ENCODE assay signal across 19 cellular contexts in the genomic region with DNA sequence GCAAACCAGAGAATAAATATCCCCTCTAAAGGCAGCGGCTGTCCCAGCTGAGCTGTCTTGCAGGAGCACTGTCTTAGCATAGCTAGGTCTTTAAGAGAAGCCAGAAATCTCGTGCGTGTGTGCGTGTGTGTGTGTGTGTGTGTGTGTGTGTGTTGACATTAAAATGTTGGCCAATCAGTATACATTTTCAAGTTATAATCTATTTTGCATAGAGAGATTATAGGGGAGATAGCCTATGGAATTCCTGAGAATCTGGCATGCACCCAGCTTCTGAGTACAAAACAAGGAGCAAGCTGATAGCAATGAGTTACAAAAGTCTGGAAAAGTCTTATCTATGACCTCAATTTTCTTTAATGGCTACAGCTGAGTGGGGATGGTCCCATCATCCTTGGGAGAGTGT. TPM values are rescaled to one million over a fixed set of nuclear protein-coding genes. Genes with fewer than 3 reads are reported as not detected.
DNase-seq lines count a peak whose midpoint lies in the region; ATAC-seq, FAIRE-seq and TF ChIP-seq lines count a peak whose summit lies in the region.
"Had no signal": no experiment of that assay in that cellular context is flagged by ENCODE, and none has a peak within 500 bp of the region (broad histone marks: within the 10 kb centered on the region; RNA-seq: fewer than 3 reads in every experiment).

No MANE protein-coding gene starts in this region.

- peaks cover 3 to 6% (median 5%) of the 10 kb centered on the region in 4 donors for H3K4me1 Mint-ChIP-seq in naive thymus-derived CD8-positive, alpha-beta T cell

- no peak overlapping the region for H3K4me3 ChIP-seq in PC-3 (ENCODE audit: low read length)
- no peak overlapping the region for H3K4me3 ChIP-seq in K562

- H3K4me1 ChIP-seq in PC-3 (ENCODE audit: insufficient read depth, low read length): peaks cover 5% of the 10 kb centered on the region
- peaks cover 0 to 3% of the 10 kb centered on the region in 2 experiments; a peak in 1 of 5 replicates for H3K4me1 ChIP-seq in K562 (replicated peaks in 1 of 2; ENCODE audit: control insufficient read depth in 2 of 2, insufficient read depth in 2 of 2, low read length in 2 of 2)

- BruUV-seq in PC-3 (replicated peaks; lab: Mats Ljungman, UMichigan) (TSS peak; percentile 7), K562 (replicated peaks; lab: Mats Ljungman, UMichigan) (no TSS peak)

- in situ Hi-C loops in K562 (cut with MboI): no loop called here

- no peaks in the 10 kb centered on the region for H3K27me3 Mint-ChIP-seq in naive thymus-derived CD8-positive, alpha-beta T cell
- H3K27me3 Mint-ChIP-seq: IgD-negative memory B cell had no signal

- TF ChIP-seq POLR2A in K562 (conservative IDR thresholded peaks at IDR 0.05) (no peak), GM12891 (IDR thresholded peaks at IDR 0.05; ENCODE audit: low read depth, low read length) (no peak)

- H4K20me1 ChIP-seq in PC-3 (ENCODE audit: low read length) (no peaks in the 10 kb centered on the region), K562 (replicated peaks; ENCODE audit: control insufficient read depth, insufficient read depth, low read length) (no peaks in the 10 kb centered on the region)

- H3K4me2 ChIP-seq in PC-3 (ENCODE audit: low read length): no peak overlapping the region
- H3K4me2 ChIP-seq in K562 (ENCODE audit: insufficient read depth, low read length): no peak overlapping the region

- H3K9me3 ChIP-seq in PC-3 (ENCODE audit: low read length) (no peaks in the 10 kb centered on the region), K562 (replicated peaks; ENCODE audit: control insufficient read depth, insufficient read depth, low read depth, low read length) (no peaks in the 10 kb centered on the region)

- peaks cover 8% of the 10 kb centered on the region for H3K79me2 ChIP-seq in PC-3 (ENCODE audit: low read length)
- no peaks in the 10 kb centered on the region for H3K79me2 ChIP-seq in K562 (ENCODE audit: control insufficient read depth, insufficient read depth, low read length)

- CTCF ChIA-PET in PC-3 (lab: Charles Lee) (interaction anchor here (2.2 to 4.0 kb wide), 3 partner anchors 51 to 185 kb away, joined by 20 to 151 read pairs (median 25); no protein-coding TSS in a partner anchor), K562 (lab: Yijun Ruan, JAX; ENCODE audit: low intra/inter-chr PET ratio) (interaction anchor here (1.2 kb wide), 1 partner anchor 188 kb away, joined by 3 read pairs; no protein-coding TSS in a partner anchor)

- H3K36me3 Mint-ChIP-seq in naive thymus-derived CD8-positive, alpha-beta T cell: peaks cover 8 to 47% (median 19%) of the 10 kb centered on the region in 3 donors

- POLR2A ChIA-PET in PC-3 (lab: Charles Lee; ENCODE audit: unreplicated experiment) (no interaction called here), K562 (lab: Yijun Ruan, JAX) (interaction anchor here (0.6 to 3.2 kb wide), 4 partner anchors 10 to 734 kb away, joined by 3 to 11 read pairs (median 4); a partner anchor contains a TSS)
- POLR2A ChIA-PET in naive thymus-derived CD8-positive, alpha-beta T cell (lab: Charles Lee): no interaction called here

- peak overlapping the region in 3 of 10 donors; percentile 5 to 35 (median 34) for H3K27ac Mint-ChIP-seq in naive thymus-derived CD8-positive, alpha-beta T cell

- H3F3A ChIP-seq in PC-3 (ENCODE audit: low read length, unreplicated experiment): no peaks in the 10 kb centered on the region

- no peak overlapping the region for H3K9ac ChIP-seq in PC-3 (ENCODE audit: low read length)
- H3K9ac ChIP-seq in K562 (ENCODE audit: insufficient read depth in 1 of 2, low read depth in 2 of 2, low read length in 2 of 2): no peak overlapping the region

- H3K36me3 ChIP-seq in PC-3 (ENCODE audit: low read depth, low read length) (peaks cover 38% of the 10 kb centered on the region), K562 (ENCODE audit: control insufficient read depth, insufficient read depth, low read length) (peaks cover 39% of the 10 kb centered on the region)

- FAIRE-seq in K562 (lab: Jason Lieb, UNC): no peak
- FAIRE-seq in GM12891 (lab: Jason Lieb, UNC): no peak
- FAIRE-seq: D721Med, H54, RCC 7860 had no signal

- H3K9me3 Mint-ChIP-seq in naive thymus-derived CD8-positive, alpha-beta T cell: no peaks in the 10 kb centered on the region
- H3K9me3 Mint-ChIP-seq: IgD-negative memory B cell had no signal

- no peak overlapping the region for H3K27ac ChIP-seq in PC-3 (ENCODE audit: low read length)
- H3K27ac ChIP-seq in K562 (ENCODE audit: extremely low read depth, low read depth, low read length): no peak overlapping the region
- H3K27ac ChIP-seq: C4-2B had no signal

- H2AFZ ChIP-seq in PC-3 (ENCODE audit: low read length) (no peak overlapping the region), K562 (ENCODE audit: low read depth, low read length) (no peak overlapping the region)

- no peaks in the 10 kb centered on the region for H3K9me2 ChIP-seq in PC-3 (replicated peaks; ENCODE audit: low read length)

- TF ChIP-seq EP300 in K562 (IDR thresholded peaks at IDR 0.05; ENCODE audit: low read length): no peak

- TF ChIP-seq CTCF in PC-3 (conservative IDR thresholded peaks at IDR 0.05; ENCODE audit: low read depth, low read length): no peak
- no peak for TF ChIP-seq CTCF in K562 (IDR thresholded peaks at IDR 0.05 in 2 of 3, conservative IDR thresholded peaks at IDR 0.05 in 1 of 3; ENCODE audit: insufficient read depth in 2 of 3, low read depth in 1 of 3, low read length in 3 of 3)

- no peak overlapping the region for H3K4me3 Mint-ChIP-seq in naive thymus-derived CD8-positive, alpha-beta T cell
- H3K4me3 Mint-ChIP-seq: IgD-negative memory B cell had no signal

- intact Hi-C loops in PC-3 (cut with micrococcal nuclease): no loop called here
- intact Hi-C loops in K562 (cut with micrococcal nuclease): no loop called here
- intact Hi-C loops in sciatic nerve (cut with DNase I): no loop called here

- no peaks in the 10 kb centered on the region for H3K9me1 ChIP-seq in K562 (ENCODE audit: control insufficient read depth, insufficient read depth, low read length)

- ATAC-seq in PC-3 (no peak), K562 (no peak), sciatic nerve (peak; percentile 18), HG03457 (IDR thresholded peaks at IDR 0.05; ENCODE audit: unreplicated experiment) (no peak)
- no peak for ATAC-seq in naive thymus-derived CD8-positive, alpha-beta T cell
- ATAC-seq: Right ventricle myocardium inferior had no signal

- DNase-seq in PC-3 (no peak), K562 (ENCODE audit: extremely low read depth in 1 of 4, low spot score in 3 of 4) (no peak), left kidney (ENCODE audit: low read depth, low spot score) (peak; percentile 14), sciatic nerve (ENCODE audit: low spot score) (no peak), GM12891 (ENCODE audit: insufficient read length, low spot score) (no peak)
- no peak for DNase-seq in naive thymus-derived CD8-positive, alpha-beta T cell
- DNase-seq in stimulated activated CD4-positive, alpha-beta T cell treated with anti-CD3 and anti-CD28 coated beads, Interleukin-12 subunit alpha, Interleukin-12 subunit beta, amount 100 ng/mL, for 4 hours: no peak
- DNase-seq: ACHN; AML-193; NCI-H1105 treated with DMSO at 0.1 percent for 48 hours; NCI-H1694; NK-92 treated with Interleukin-12 subunit alpha and Interleukin-12 subunit beta, amount 100 ng/mL, for 24 hours had no signal

- 62% methylated on average over 4 of the region's 4 CpGs for WGBS in K562 (ENCODE audit: insufficient coverage, low coverage, missing lambda C conversion rate)

- H3K27me3 ChIP-seq in PC-3 (ENCODE audit: low read length) (no peaks in the 10 kb centered on the region), K562 (ENCODE audit: control insufficient read depth in 2 of 2, insufficient read depth in 2 of 2, low read length in 2 of 2) (no peaks in the 10 kb centered on the region)

- no peak for TF ChIP-seq RAD21 in K562 (CRISPR knock-in tag; conservative IDR thresholded peaks at IDR 0.05 in 1 of 2, IDR thresholded peaks at IDR 0.05 in 1 of 2)

RNA-seq across cellular contexts. Expression of a gene that starts 17.7 kb away (rescaled TPM):
- total RNA-seq in PC-3 (2014; rRNA removed): 115 and 138 TPM in 2 replicates
- total RNA-seq in K562 (2011; cell fraction: chromatin; rRNA removed; ENCODE audit: low replicate concordance): 47.4 and 58.7 TPM in 2 replicates
- 46.6 and 59.0 TPM in 2 replicates for total RNA-seq in K562 (2011; cell fraction: nucleolus; rRNA removed)
- total RNA-seq in K562 (2011; cell fraction: nucleoplasm; rRNA removed): 42.7 and 43.7 TPM in 2 replicates
- 49.3 and 65.1 TPM in 2 replicates for total RNA-seq in K562 (2014; rRNA removed)
- 46.2 and 51.9 TPM in 2 replicates for total RNA-seq in K562 (2014; rRNA removed; fragmentation: Illumina TruSeq; extraction: Trizol)
- total RNA-seq in K562 (2015; rRNA removed; fragmentation: Illumina TruSeq; extraction: Trizol): 50.5 and 54.9 TPM in 2 replicates
- 54.9 and 62.0 TPM in 2 replicates for total RNA-seq in K562 (2021)
- 53.5 and 70.9 TPM in 2 replicates for polyA plus RNA-seq in K562 (2011; rRNA removed)
- polyA plus RNA-seq in K562 (2011; cell fraction: cytosol; rRNA removed): 49.3 and 54.9 TPM in 2 replicates
- 39.0 and 45.5 TPM in 2 replicates for polyA plus RNA-seq in K562 (2011; cell fraction: nucleus; rRNA removed)
- 35.2 and 62.5 TPM in 2 replicates for polyA plus RNA-seq in K562 (2012)
- polyA plus RNA-seq in K562 (2014; fragmentation: Illumina TruSeq; extraction: Trizol): 61.3 and 78.9 TPM in 2 replicates
- 10 to 100 TPM; 18.9 to 23.4 TPM for polyA plus RNA-seq in K562 (2014; fragmentation: Nextera tagmentation; extraction: Ambion mirVana)
- polyA plus RNA-seq in K562 (2014; rRNA removed): 55.2 and 59.7 TPM in 2 replicates
- 75.6 and 111 TPM in 2 replicates for polyA minus RNA-seq in K562 (2011; rRNA and poly(A)+ RNA removed)
- polyA minus RNA-seq in K562 (2011; cell fraction: cytosol; rRNA and poly(A)+ RNA removed): 36.8 and 46.1 TPM in 2 replicates
- polyA minus RNA-seq in K562 (2011; cell fraction: nucleus; rRNA and poly(A)+ RNA removed): 26.3 and 31.2 TPM in 2 replicates
- total RNA-seq in sciatic nerve: 19.0 TPM
- 23.3 TPM for polyA plus RNA-seq in GM12891 (2012; ENCODE audit: low read depth, missing spikeins)
- 10 to 100 TPM; 32.0 to 32.7 TPM for total RNA-seq in naive thymus-derived CD8-positive, alpha-beta T cell
- polyA plus RNA-seq in naive thymus-derived CD8-positive, alpha-beta T cell: 10 to 100 TPM; 19.5 to 41.2 (median 33.4) TPM

RNA-seq across cellular contexts. Expression of a gene that starts 42.1 kb away (rescaled TPM):
- total RNA-seq in PC-3 (2014; rRNA removed) (0.46 and 0.98 TPM in 2 replicates), K562 (2014; rRNA removed) (0.33 TPM in 1 of 2 replicates, not detected in the other), K562 (2014; rRNA removed; fragmentation: Illumina TruSeq; extraction: Trizol) (0.36 and 0.38 TPM in 2 replicates), K562 (2015; rRNA removed; fragmentation: Illumina TruSeq; extraction: Trizol) (0.29 and 0.30 TPM in 2 replicates), K562 (2021) (0.16 and 0.29 TPM in 2 replicates), sciatic nerve (16.4 TPM)
- 0.62 and 2.8 TPM in 2 replicates for total RNA-seq in K562 (2011; cell fraction: chromatin; rRNA removed; ENCODE audit: low replicate concordance)
- total RNA-seq in K562 (2011; cell fraction: nucleolus; rRNA removed): 0.50 and 0.66 TPM in 2 replicates
- total RNA-seq in K562 (2011; cell fraction: nucleoplasm; rRNA removed): 0.73 and 0.76 TPM in 2 replicates
- polyA plus RNA-seq in K562 (2011; rRNA removed) (0.11 and 0.21 TPM in 2 replicates), K562 (2014; fragmentation: Illumina TruSeq; extraction: Trizol) (0.11 and 0.24 TPM in 2 replicates), K562 (2014; fragmentation: Nextera tagmentation; extraction: Ambion mirVana) (under 1 TPM; 0.10 to 0.17 TPM), K562 (2014; rRNA removed) (0.08 and 0.32 TPM in 2 replicates)
- polyA plus RNA-seq in K562 (2011; cell fraction: cytosol; rRNA removed): 0.12 and 0.15 TPM in 2 replicates
- polyA plus RNA-seq in K562 (2011; cell fraction: nucleus; rRNA removed): 0.23 and 0.38 TPM in 2 replicates
- polyA plus RNA-seq in K562 (2012): 0.13 and 0.58 TPM in 2 replicates
- 0.70 and 1.6 TPM in 2 replicates for polyA minus RNA-seq in K562 (2011; rRNA and poly(A)+ RNA removed)
- polyA minus RNA-seq in K562 (2011; cell fraction: cytosol; rRNA and poly(A)+ RNA removed): 0.29 and 1.2 TPM in 2 replicates
- polyA minus RNA-seq in K562 (2011; cell fraction: nucleus; rRNA and poly(A)+ RNA removed): 1.2 and 1.7 TPM in 2 replicates
- 0.06 TPM for polyA plus RNA-seq in GM12891 (2012; ENCODE audit: low read depth, missing spikeins)
- total RNA-seq in naive thymus-derived CD8-positive, alpha-beta T cell: 1 to 10 TPM; 1.6 to 2.3 TPM
- polyA plus RNA-seq in naive thymus-derived CD8-positive, alpha-beta T cell: under 1 TPM; 0.36 to 0.41 (median 0.37) TPM

RNA-seq across cellular contexts. Expression of a gene that starts 57.3 kb away (rescaled TPM):
- total RNA-seq in PC-3 (2014; rRNA removed) (5.2 and 7.2 TPM in 2 replicates), K562 (2014; rRNA removed) (5.1 and 6.5 TPM in 2 replicates), K562 (2014; rRNA removed; fragmentation: Illumina TruSeq; extraction: Trizol) (12.3 and 14.7 TPM in 2 replicates), K562 (2015; rRNA removed; fragmentation: Illumina TruSeq; extraction: Trizol) (10.0 and 11.1 TPM in 2 replicates), K562 (2021) (12.3 and 13.7 TPM in 2 replicates), sciatic nerve (30.0 TPM)
- total RNA-seq in K562 (2011; cell fraction: chromatin; rRNA removed; ENCODE audit: low replicate concordance): 3.1 and 14.9 TPM in 2 replicates
- total RNA-seq in K562 (2011; cell fraction: nucleolus; rRNA removed): 2.2 and 2.4 TPM in 2 replicates
- total RNA-seq in K562 (2011; cell fraction: nucleoplasm; rRNA removed): 6.6 and 16.6 TPM in 2 replicates
- polyA plus RNA-seq in K562 (2011; rRNA removed) (12.5 and 21.4 TPM in 2 replicates), K562 (2014; fragmentation: Illumina TruSeq; extraction: Trizol) (12.4 and 14.0 TPM in 2 replicates), K562 (2014; fragmentation: Nextera tagmentation; extraction: Ambion mirVana) (1 to 10 TPM; 3.3 to 4.1 TPM), K562 (2014; rRNA removed) (11.4 and 11.9 TPM in 2 replicates)
- 2.5 and 4.6 TPM in 2 replicates for polyA plus RNA-seq in K562 (2011; cell fraction: cytosol; rRNA removed)
- 10.3 and 12.6 TPM in 2 replicates for polyA plus RNA-seq in K562 (2011; cell fraction: nucleus; rRNA removed)
- 12.7 and 15.1 TPM in 2 replicates for polyA plus RNA-seq in K562 (2012)
- polyA minus RNA-seq in K562 (2011; rRNA and poly(A)+ RNA removed): 11.1 and 11.3 TPM in 2 replicates
- 7.7 and 8.4 TPM in 2 replicates for polyA minus RNA-seq in K562 (2011; cell fraction: cytosol; rRNA and poly(A)+ RNA removed)
- 4.6 and 7.4 TPM in 2 replicates for polyA minus RNA-seq in K562 (2011; cell fraction: nucleus; rRNA and poly(A)+ RNA removed)
- polyA plus RNA-seq in GM12891 (2012; ENCODE audit: low read depth, missing spikeins): 2.7 TPM
- 10 to 100 TPM; 27.5 to 28.0 TPM for total RNA-seq in naive thymus-derived CD8-positive, alpha-beta T cell
- polyA plus RNA-seq in naive thymus-derived CD8-positive, alpha-beta T cell: 10 to 100 TPM; 18.3 to 19.9 (median 19.8) TPM
